8 cellular contexts compared by ENCODE assay signal in the genomic region with DNA sequence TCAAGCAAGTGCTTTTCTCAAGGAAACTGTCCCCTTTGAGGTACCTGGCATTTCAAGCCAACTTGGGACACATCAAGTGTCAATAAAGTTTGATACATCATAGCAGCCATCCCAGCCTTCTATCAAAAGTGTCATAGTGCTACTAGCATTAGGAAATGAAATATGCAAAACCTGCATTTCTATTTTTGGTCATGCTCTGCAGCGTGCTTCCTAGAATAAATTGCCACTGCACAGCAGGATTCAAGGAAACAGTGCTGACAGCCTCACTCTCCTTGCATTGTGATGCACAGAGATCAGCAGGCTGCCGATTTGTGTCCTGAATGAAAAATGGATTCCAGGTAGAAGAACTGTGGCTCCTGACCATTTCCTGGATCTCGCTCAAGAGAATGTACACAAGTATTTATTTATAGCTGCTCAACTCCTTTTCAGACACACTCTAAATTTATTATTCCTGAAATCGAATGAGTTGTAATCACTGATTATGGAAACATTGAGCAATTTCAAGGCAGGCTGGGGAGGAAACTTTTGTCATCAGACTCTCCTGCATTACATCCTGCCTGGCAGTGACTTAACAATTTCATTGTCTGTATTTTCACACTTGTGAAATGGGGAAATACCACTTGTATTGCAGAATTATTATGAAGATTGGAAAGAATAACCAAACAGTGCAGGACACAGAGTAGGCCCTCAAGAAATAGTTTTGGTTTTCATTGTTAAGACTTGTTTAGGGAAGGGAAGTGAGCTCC.
DNase-seq lines count a peak whose midpoint lies in the region; ATAC-seq and TF ChIP-seq lines count a peak whose summit lies in the region.

No MANE protein-coding gene starts in this region.

- ATAC-seq in GM21529 (IDR thresholded peaks at IDR 0.05; ENCODE audit: unreplicated experiment) (peak; percentile 22), left colon (no peak), GM18870 (IDR thresholded peaks at IDR 0.05; ENCODE audit: unreplicated experiment) (no peak)
- no peak for ATAC-seq in naive thymus-derived CD8-positive, alpha-beta T cell

- H3K36me3 Mint-ChIP-seq in endothelial cell (ENCODE audit: low read depth, unreplicated experiment), result peaks cover 4% of the 10 kb centered on the region
- H3K36me3 Mint-ChIP-seq in progenitor cell of endocrine pancreas (ENCODE audit: insufficient read depth), result no peaks in the 10 kb centered on the region
- peaks cover 5 to 27% (median 24%) of the 10 kb centered on the region in 3 donors for H3K36me3 Mint-ChIP-seq in naive thymus-derived CD8-positive, alpha-beta T cell

- H3K4me1 Mint-ChIP-seq in endothelial cell (ENCODE audit: unreplicated experiment) (peaks cover 15% of the 10 kb centered on the region), progenitor cell of endocrine pancreas (ENCODE audit: low read depth) (peaks cover 27% of the 10 kb centered on the region)
- peaks cover 0 to 5% (median 0%) of the 10 kb centered on the region in 4 donors for H3K4me1 Mint-ChIP-seq in naive thymus-derived CD8-positive, alpha-beta T cell

- H3K4me3 Mint-ChIP-seq in endothelial cell (ENCODE audit: unreplicated experiment) (no peak overlapping the region), progenitor cell of endocrine pancreas (ENCODE audit: low read depth) (no peak overlapping the region)
- no peak overlapping the region for H3K4me3 Mint-ChIP-seq in naive thymus-derived CD8-positive, alpha-beta T cell

- H3K27me3 Mint-ChIP-seq in endothelial cell (ENCODE audit: unreplicated experiment) (peaks cover 4% of the 10 kb centered on the region), progenitor cell of endocrine pancreas (no peaks in the 10 kb centered on the region)
- peaks cover 0 to 3% (median 0%) of the 10 kb centered on the region in 5 donors for H3K27me3 Mint-ChIP-seq in naive thymus-derived CD8-positive, alpha-beta T cell

- H3K9me3 Mint-ChIP-seq in endothelial cell (ENCODE audit: unreplicated experiment), result peaks cover 4% of the 10 kb centered on the region
- H3K9me3 Mint-ChIP-seq in progenitor cell of endocrine pancreas (ENCODE audit: low read depth), result peaks cover under 1% of the 10 kb centered on the region
- peaks cover 0 to 30% (median 4%) of the 10 kb centered on the region in 9 donors for H3K9me3 Mint-ChIP-seq in naive thymus-derived CD8-positive, alpha-beta T cell

- peak; percentile 31 for DNase-seq in NOMO-1 treated with dmso at 0.1 percent for 144 hours (lab: John Stamatoyannopoulos, UW; ENCODE audit: unreplicated experiment)
- no peak for DNase-seq in endothelial cell (ENCODE audit: low spot score)
- DNase-seq in progenitor cell of endocrine pancreas (ENCODE audit: low spot score, unreplicated experiment), result no peak
- no peak for DNase-seq in left colon
- no peak for DNase-seq in NCI-H345 treated with DMSO at 0.1 percent for 48 hours (lab: John Stamatoyannopoulos, UW; ENCODE audit: unreplicated experiment)
- DNase-seq in naive thymus-derived CD8-positive, alpha-beta T cell, result no peak

- POLR2A ChIA-PET in naive thymus-derived CD8-positive, alpha-beta T cell (lab: Charles Lee), result no interaction called here

- H3K27ac Mint-ChIP-seq in endothelial cell (ENCODE audit: unreplicated experiment), result peak overlapping the region; percentile 23
- H3K27ac Mint-ChIP-seq in progenitor cell of endocrine pancreas, result peak overlapping the region; percentile 95
- H3K27ac Mint-ChIP-seq in naive thymus-derived CD8-positive, alpha-beta T cell, result no peak overlapping the region

- TF ChIP-seq CTCF in endothelial cell (IDR thresholded peaks at IDR 0.05; ENCODE audit: unreplicated experiment) (no peak), progenitor cell of endocrine pancreas (IDR thresholded peaks at IDR 0.05; ENCODE audit: unreplicated experiment) (no peak)

- intact Hi-C loops in left colon (cut with DNase I, micrococcal nuclease), result no loop called here

Comparison
In these comparisons a context has a peak if more than half of its experiments do, and no peak if none do; other contexts are left out.
1. H3K27ac Mint-ChIP-seq: peak in endothelial cell (single experiment) and progenitor cell of endocrine pancreas (single experiment); none in naive thymus-derived CD8-positive, alpha-beta T cell (0 of 10).